Comparison of ENCODE assay signal across 1 cellular context in the genomic region with DNA sequence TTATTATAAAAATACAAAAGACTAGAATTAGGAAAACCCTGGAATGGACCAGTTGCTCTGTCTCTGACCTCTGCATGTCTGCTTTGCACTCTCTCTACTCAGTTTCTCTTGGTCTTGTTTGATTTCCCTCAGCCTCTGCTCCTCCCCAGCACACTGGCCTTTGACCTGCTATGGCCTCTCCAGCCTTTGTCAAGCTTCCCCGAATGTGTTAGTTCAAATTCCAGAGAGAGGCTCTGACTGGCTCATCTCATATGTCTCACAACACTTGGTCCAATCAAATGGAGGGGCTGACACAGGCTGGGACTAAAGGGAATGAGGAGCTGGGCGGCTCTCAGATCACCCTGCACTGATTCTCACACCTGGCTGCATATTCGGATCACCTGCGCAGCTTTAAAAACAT.
A peak's percentile ranks its signal among the peaks of the same experiment; 100 is the strongest.
TF ChIP-seq lines count a peak whose summit lies in the region.

No MANE protein-coding gene starts in this region.

TF ChIP-seq in HepG2, 621 proteins besides CTCF, POLR2A, EP300 and RAD21 (continued from another document and continues in another):
- TF ChIP-seq ZNF607 (CRISPR knock-in tag; IDR thresholded peaks at IDR 0.05; ENCODE audit: borderline replicate concordance), result no peak
- TF ChIP-seq ZMYM3 (CRISPR knock-in tag; IDR thresholded peaks at IDR 0.05), result 0 out of 2 replicates have a peak, but pooled peaks have one; percentile 17
- TF ChIP-seq ZNF329 (CRISPR knock-in tag; IDR thresholded peaks at IDR 0.05; ENCODE audit: low read depth), result no peak
- TF ChIP-seq ZBTB1 (CRISPR knock-in tag; IDR thresholded peaks at IDR 0.05; ENCODE audit: borderline replicate concordance), result no peak
- no peak for TF ChIP-seq ATF7-NPFF (CRISPR knock-in tag; IDR thresholded peaks at IDR 0.05; ENCODE audit: low read depth)
- peak; percentile 59; the same call in 1 of the 2 replicates for TF ChIP-seq ZNF788 (CRISPR knock-in tag; IDR thresholded peaks at IDR 0.05; ENCODE audit: borderline replicate concordance)
- peak; percentile 44; the same call in 1 of the 2 replicates for TF ChIP-seq HDAC2 (CRISPR knock-in tag; IDR thresholded peaks at IDR 0.05)
- TF ChIP-seq REXO4 (CRISPR knock-in tag; IDR thresholded peaks at IDR 0.05; ENCODE audit: borderline replicate concordance), result no peak
- no peak for TF ChIP-seq USF2 (IDR thresholded peaks at IDR 0.05; ENCODE audit: low read depth, low read length)
- TF ChIP-seq USF2 (CRISPR knock-in tag; IDR thresholded peaks at IDR 0.05; ENCODE audit: borderline replicate concordance), result no peak
- peak; percentile 99 for TF ChIP-seq POGZ (CRISPR knock-in tag; IDR thresholded peaks at IDR 0.05)
- TF ChIP-seq, protein P1, sequence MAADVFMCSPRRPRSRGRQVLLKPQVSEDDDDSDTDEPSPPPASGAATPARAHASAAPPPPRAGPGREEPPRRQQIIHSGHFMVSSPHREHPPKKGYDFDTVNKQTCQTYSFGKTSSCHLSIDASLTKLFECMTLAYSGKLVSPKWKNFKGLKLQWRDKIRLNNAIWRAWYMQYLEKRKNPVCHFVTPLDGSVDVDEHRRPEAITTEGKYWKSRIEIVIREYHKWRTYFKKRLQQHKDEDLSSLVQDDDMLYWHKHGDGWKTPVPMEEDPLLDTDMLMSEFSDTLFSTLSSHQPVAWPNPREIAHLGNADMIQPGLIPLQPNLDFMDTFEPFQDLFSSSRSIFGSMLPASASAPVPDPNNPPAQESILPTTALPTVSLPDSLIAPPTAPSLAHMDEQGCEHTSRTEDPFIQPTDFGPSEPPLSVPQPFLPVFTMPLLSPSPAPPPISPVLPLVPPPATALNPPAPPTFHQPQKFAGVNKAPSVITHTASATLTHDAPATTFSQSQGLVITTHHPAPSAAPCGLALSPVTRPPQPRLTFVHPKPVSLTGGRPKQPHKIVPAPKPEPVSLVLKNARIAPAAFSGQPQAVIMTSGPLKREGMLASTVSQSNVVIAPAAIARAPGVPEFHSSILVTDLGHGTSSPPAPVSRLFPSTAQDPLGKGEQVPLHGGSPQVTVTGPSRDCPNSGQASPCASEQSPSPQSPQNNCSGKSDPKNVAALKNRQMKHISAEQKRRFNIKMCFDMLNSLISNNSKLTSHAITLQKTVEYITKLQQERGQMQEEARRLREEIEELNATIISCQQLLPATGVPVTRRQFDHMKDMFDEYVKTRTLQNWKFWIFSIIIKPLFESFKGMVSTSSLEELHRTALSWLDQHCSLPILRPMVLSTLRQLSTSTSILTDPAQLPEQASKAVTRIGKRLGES (CRISPR knock-in tag; IDR thresholded peaks at IDR 0.05; ENCODE audit: borderline replicate concordance), result no peak
- no peak for TF ChIP-seq ZNF326 (CRISPR knock-in tag; IDR thresholded peaks at IDR 0.05; ENCODE audit: borderline replicate concordance)
- TF ChIP-seq AGO1 (IDR thresholded peaks at IDR 0.05; ENCODE audit: low read depth, low read length, poor library complexity, severe bottlenecking), result no peak
- TF ChIP-seq CBX5 (CRISPR knock-in tag; IDR thresholded peaks at IDR 0.05; ENCODE audit: borderline replicate concordance), result no peak; the same call in 1 of the 2 replicates
- no peak for TF ChIP-seq HOXA7 (CRISPR knock-in tag; IDR thresholded peaks at IDR 0.05)
- TF ChIP-seq THAP9 (CRISPR knock-in tag; IDR thresholded peaks at IDR 0.05; ENCODE audit: borderline replicate concordance), result no peak
- TF ChIP-seq TBX3 (IDR thresholded peaks at IDR 0.05; ENCODE audit: borderline replicate concordance), result peak; percentile 36; the same call in 1 of the 2 replicates
- 0 out of 2 replicates have a peak, but pooled peaks have one; percentile 30 for TF ChIP-seq ZSCAN31 (CRISPR knock-in tag; IDR thresholded peaks at IDR 0.05; ENCODE audit: low read depth)
- TF ChIP-seq ZBTB34 (CRISPR knock-in tag; IDR thresholded peaks at IDR 0.05), result no peak
- peak; percentile 41; the same call in 1 of the 2 replicates for TF ChIP-seq ZNF7 (CRISPR knock-in tag; IDR thresholded peaks at IDR 0.05)
- no peak for TF ChIP-seq SOX13 (IDR thresholded peaks at IDR 0.05)
- TF ChIP-seq SOX13 (CRISPR knock-in tag; conservative IDR thresholded peaks at IDR 0.05 in 1 of 2, IDR thresholded peaks at IDR 0.05 in 1 of 2), result peak in 1 of 2 experiments; percentile 90; a peak in 2 of 4 replicates
- no peak for TF ChIP-seq IRX3 (CRISPR knock-in tag; IDR thresholded peaks at IDR 0.05; ENCODE audit: borderline replicate concordance, low read depth)
- TF ChIP-seq HNF4A (CRISPR knock-in tag; IDR thresholded peaks at IDR 0.05), result peak; percentile 86
- TF ChIP-seq RFX1 (IDR thresholded peaks at IDR 0.05), result no peak
- TF ChIP-seq ZGPAT (CRISPR knock-in tag; IDR thresholded peaks at IDR 0.05), result 0 out of 2 replicates have a peak, but pooled peaks have one; percentile 19
- TF ChIP-seq FOXO1 (CRISPR knock-in tag; IDR thresholded peaks at IDR 0.05), result no peak; the same call in 1 of the 2 replicates
- TF ChIP-seq FOXK2 (IDR thresholded peaks at IDR 0.05), result no peak
- TF ChIP-seq POLR2AphosphoS2 (IDR thresholded peaks at IDR 0.05; ENCODE audit: low read depth, low read length), result no peak
- peak; percentile 86 for TF ChIP-seq RXRB (CRISPR knock-in tag; IDR thresholded peaks at IDR 0.05; ENCODE audit: borderline replicate concordance)
- no peak for TF ChIP-seq GLI4 (CRISPR knock-in tag; IDR thresholded peaks at IDR 0.05; ENCODE audit: borderline replicate concordance)
- peak; percentile 87 for TF ChIP-seq ZNF644 (CRISPR knock-in tag; IDR thresholded peaks at IDR 0.05; ENCODE audit: low read depth)
- peak; percentile 35 for TF ChIP-seq FOSL2 (CRISPR knock-in tag; IDR thresholded peaks at IDR 0.05)
- TF ChIP-seq NR3C1 (CRISPR knock-in tag; IDR thresholded peaks at IDR 0.05), result no peak
- no peak for TF ChIP-seq GTF2F1 (IDR thresholded peaks at IDR 0.05; ENCODE audit: low read length)
- TF ChIP-seq ZNF724P (CRISPR knock-in tag; IDR thresholded peaks at IDR 0.05; ENCODE audit: borderline replicate concordance), result no peak
- TF ChIP-seq HNF1B (CRISPR knock-in tag; IDR thresholded peaks at IDR 0.05), result no peak
- no peak for TF ChIP-seq ZNF543 (CRISPR knock-in tag; IDR thresholded peaks at IDR 0.05)
- TF ChIP-seq PRDM15 (CRISPR knock-in tag; IDR thresholded peaks at IDR 0.05), result peak; percentile 52; the same call in 1 of the 2 replicates
- no peak for TF ChIP-seq ZNF564 (CRISPR knock-in tag; IDR thresholded peaks at IDR 0.05)
- TF ChIP-seq, protein P2, sequence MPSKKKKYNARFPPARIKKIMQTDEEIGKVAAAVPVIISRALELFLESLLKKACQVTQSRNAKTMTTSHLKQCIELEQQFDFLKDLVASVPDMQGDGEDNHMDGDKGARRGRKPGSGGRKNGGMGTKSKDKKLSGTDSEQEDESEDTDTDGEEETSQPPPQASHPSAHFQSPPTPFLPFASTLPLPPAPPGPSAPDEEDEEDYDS (CRISPR knock-in tag; IDR thresholded peaks at IDR 0.05), result 0 out of 2 replicates have a peak, but pooled peaks have one; percentile 8
- TF ChIP-seq HHEX (CRISPR knock-in tag; IDR thresholded peaks at IDR 0.05), result no peak
- 0 out of 2 replicates have a peak, but pooled peaks have one; percentile 22 for TF ChIP-seq ESRRA (CRISPR knock-in tag; IDR thresholded peaks at IDR 0.05; ENCODE audit: low read depth)
- TF ChIP-seq, protein P3, sequence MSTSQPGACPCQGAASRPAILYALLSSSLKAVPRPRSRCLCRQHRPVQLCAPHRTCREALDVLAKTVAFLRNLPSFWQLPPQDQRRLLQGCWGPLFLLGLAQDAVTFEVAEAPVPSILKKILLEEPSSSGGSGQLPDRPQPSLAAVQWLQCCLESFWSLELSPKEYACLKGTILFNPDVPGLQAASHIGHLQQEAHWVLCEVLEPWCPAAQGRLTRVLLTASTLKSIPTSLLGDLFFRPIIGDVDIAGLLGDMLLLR (CRISPR knock-in tag; IDR thresholded peaks at IDR 0.05), result no peak
- peak; percentile 81 for TF ChIP-seq NR2C2 (CRISPR knock-in tag; IDR thresholded peaks at IDR 0.05; ENCODE audit: borderline replicate concordance)
- TF ChIP-seq TBL1XR1 (IDR thresholded peaks at IDR 0.05; ENCODE audit: borderline replicate concordance, low read length, partially characterized antibody), result no peak
- no peak for TF ChIP-seq KMT2B (CRISPR knock-in tag; IDR thresholded peaks at IDR 0.05)
